17 cellular contexts compared by ENCODE assay signal in genomic region chr12:76284816-76285750, GRCh38.
A peak's percentile ranks its signal among the peaks of the same experiment; 100 is the strongest.
DNase-seq lines count a peak whose midpoint lies in the region; ATAC-seq and TF ChIP-seq lines count a peak whose summit lies in the region.
"Had no signal": no experiment of that assay in that cellular context is flagged by ENCODE, and none has a peak within 500 bp of the region (broad histone marks: within the 10 kb centered on the region; RNA-seq: fewer than 3 reads in every experiment).

No MANE protein-coding gene starts in this region.

- no peak overlapping the region for H4K5ac ChIP-seq in H9 (ENCODE audit: insufficient read length, low read depth, low read length)

- H3K27me3 ChIP-seq in H9 (ENCODE audit: insufficient read depth, low read length), result no peaks in the 10 kb centered on the region
- H3K27me3 ChIP-seq: suprapubic skin had no signal

- no peak overlapping the region; a peak in 1 of 7 replicates for H3K27ac Mint-ChIP-seq in H9
- H3K27ac Mint-ChIP-seq: activated naive CD8-positive, alpha-beta T cell treated with anti-CD3 and anti-CD28 coated beads, Interleukin-2, amount 50 U/mL, for 24 hours had no signal

- H3K4me2 ChIP-seq in H9 (ENCODE audit: insufficient read depth, insufficient read length, low read length), result no peak overlapping the region

- peak; percentile 70 for DNase-seq in A172 (ENCODE audit: low spot score)
- DNase-seq in H9, result peak; percentile 43
- DNase-seq in amniotic epithelial cell (ENCODE audit: low read depth), result peak; percentile 40
- DNase-seq in iPS-NIHi7 (ENCODE audit: extremely low spot score), result peak; percentile 30
- DNase-seq in DMS53 treated with DMSO at 0.1 percent for 48 hours (lab: John Stamatoyannopoulos, UW; ENCODE audit: unreplicated experiment), result no peak
- no peak for DNase-seq in NCI-H2171 treated with DMSO at 0.1 percent for 48 hours (lab: John Stamatoyannopoulos, UW)
- no peak for DNase-seq in posterior cingulate gyrus
- DNase-seq: activated CD4-positive, alpha-beta T cell treated with anti-CD3 and anti-CD28 coated beads, Interleukin-2, amount 50 U/mL, for 1 hour; activated naive CD8-positive, alpha-beta T cell treated with anti-CD3 and anti-CD28 coated beads, Interleukin-2, amount 50 U/mL, for 24 hours; activated T-cell treated with anti-CD3 and anti-CD28 coated beads, Interleukin-2, amount 50 U/mL, for 4 hours; erythroblast; left ventricle myocardium inferior; naive B cell; NCI-H1092 treated with DMSO at 0.1 percent for 48 hours had no signal

- no peak overlapping the region for H3K18ac ChIP-seq in H9 (ENCODE audit: insufficient read length, low read depth, low read length)

- no peak overlapping the region for H4K91ac ChIP-seq in H9 (ENCODE audit: insufficient read length, low read depth, low read length)

- H3K23ac ChIP-seq in H9 (ENCODE audit: insufficient read length, low read depth, low read length), result no peak overlapping the region

- no peak overlapping the region for H3K9ac ChIP-seq in H9 (ENCODE audit: extremely low read depth, insufficient read length, low read length)

- H2AK5ac ChIP-seq in H9 (ENCODE audit: insufficient read length, low read length), result no peak overlapping the region

- no peak overlapping the region for H4K8ac ChIP-seq in H9 (replicated peaks; ENCODE audit: insufficient read length, low read depth, low read length)

- no peaks in the 10 kb centered on the region for H3K79me2 ChIP-seq in H9 (ENCODE audit: insufficient read depth, low read length)

- no peak for ATAC-seq in HG02798 (IDR thresholded peaks at IDR 0.05; ENCODE audit: poor library complexity, unreplicated experiment)
- ATAC-seq: activated naive CD8-positive, alpha-beta T cell treated with anti-CD3 and anti-CD28 coated beads, Interleukin-2, amount 50 U/mL, for 24 hours; activated T-cell treated with anti-CD3 and anti-CD28 coated beads, Interleukin-2, amount 50 U/mL, for 4 hours had no signal

- peaks cover 12 to 15% of the 10 kb centered on the region in 2 experiments for H3K4me1 Mint-ChIP-seq in H9
- H3K4me1 Mint-ChIP-seq: activated naive CD8-positive, alpha-beta T cell treated with anti-CD3 and anti-CD28 coated beads, Interleukin-2, amount 50 U/mL, for 24 hours; naive B cell had no signal

- WGBS in H9 (ENCODE audit: extremely low coverage, insufficient read length, low lambda C conversion rate), result no CpG with 5 or more reads among the region's 5 CpGs

- H2BK20ac ChIP-seq in H9 (ENCODE audit: low read depth, low read length, poor library complexity, severe bottlenecking), result no peak overlapping the region

- no peak overlapping the region for H3K4me3 Mint-ChIP-seq in H9
- H3K4me3 Mint-ChIP-seq: activated naive CD8-positive, alpha-beta T cell treated with anti-CD3 and anti-CD28 coated beads, Interleukin-2, amount 50 U/mL, for 24 hours; activated T-cell treated with anti-CD3 and anti-CD28 coated beads, Interleukin-2, amount 50 U/mL, for 4 hours; naive B cell had no signal

- no peak overlapping the region for H2AFZ ChIP-seq in H9 (ENCODE audit: low read length)

- H3K9me3 Mint-ChIP-seq in H9, result no peaks in the 10 kb centered on the region; a peak in 1 of 5 replicates
- H3K9me3 Mint-ChIP-seq: activated naive CD8-positive, alpha-beta T cell treated with anti-CD3 and anti-CD28 coated beads, Interleukin-2, amount 50 U/mL, for 24 hours; activated T-cell treated with anti-CD3 and anti-CD28 coated beads, Interleukin-2, amount 50 U/mL, for 4 hours; naive B cell had no signal

- intact Hi-C loops in posterior cingulate gyrus (cut with DNase I), result loop anchor here (10.0 kb wide), 1 partner anchor 50 kb away; no protein-coding TSS in a partner anchor

- no peak overlapping the region for H3K14ac ChIP-seq in H9 (ENCODE audit: insufficient read depth, low read length)

- no peaks in the 10 kb centered on the region for H3K23me2 ChIP-seq in H9 (ENCODE audit: insufficient read length, low read depth, low read length, poor library complexity, severe bottlenecking)

- H2BK120ac ChIP-seq in H9 (ENCODE audit: low read depth, low read length, poor library complexity, severe bottlenecking), result no peak overlapping the region

- no peak overlapping the region for H2BK5ac ChIP-seq in H9 (ENCODE audit: insufficient read length, low read length)

- H2BK12ac ChIP-seq in H9 (ENCODE audit: insufficient read length, low read depth, low read length), result no peak overlapping the region

- no peak overlapping the region for H3T11ph ChIP-seq in H9 (ENCODE audit: low read length)

- H3K9me3 ChIP-seq in H9 (ENCODE audit: control insufficient read depth, low read depth, low read length), result no peaks in the 10 kb centered on the region
- H3K9me3 ChIP-seq: left ventricle myocardium inferior, suprapubic skin had no signal

- H4K20me1 ChIP-seq in H9 (ENCODE audit: control insufficient read depth, insufficient read depth, insufficient read length), result no peaks in the 10 kb centered on the region

- no peaks in the 10 kb centered on the region for H3K79me1 ChIP-seq in H9 (ENCODE audit: insufficient read depth, low read depth, low read length, poor library complexity, severe bottlenecking)

- no peaks in the 10 kb centered on the region for H3K4me1 ChIP-seq in H9 (ENCODE audit: insufficient read depth, low read length)
- H3K4me1 ChIP-seq: left ventricle myocardium inferior, suprapubic skin had no signal

- no peak overlapping the region for H3K27ac ChIP-seq in H9 (ENCODE audit: insufficient read length, low read depth, low read length)
- H3K27ac ChIP-seq: coronary artery, left ventricle myocardium inferior, suprapubic skin had no signal

- no peak for TF ChIP-seq CTCF in H9 (conservative IDR thresholded peaks at IDR 0.05)

- no peak overlapping the region for H3K4ac ChIP-seq in H9 (ENCODE audit: low read depth, low read length)

- H3K36me3 Mint-ChIP-seq in H9 (ENCODE audit: insufficient read depth in 1 of 3, low read depth in 3 of 3), result no peaks in the 10 kb centered on the region
- H3K36me3 Mint-ChIP-seq: naive B cell had no signal

- H3K56ac ChIP-seq in H9 (ENCODE audit: insufficient read length, low read depth, low read length), result no peak overlapping the region

- no peak overlapping the region for H2BK15ac ChIP-seq in H9 (ENCODE audit: low read depth, low read length)

- H3K27me3 Mint-ChIP-seq in H9 (ENCODE audit: low read depth), result no peaks in the 10 kb centered on the region; the same call in 1 of the 2 replicates

Comparison
In these comparisons a context has a peak if more than half of its experiments do, and no peak if none do; other contexts are left out.
1. DNase-seq: peak in A172 (single experiment), H9 (single experiment), amniotic epithelial cell (single experiment) and iPS-NIHi7 (single experiment); none in DMS53 treated with DMSO at 0.1 percent for 48 hours (single experiment), NCI-H2171 treated with DMSO at 0.1 percent for 48 hours (single experiment) and posterior cingulate gyrus (0 of 10).